1 cellular context compared by ENCODE assay signal in genomic region chr7:82411732-82412131, GRCh38.
TF ChIP-seq lines count a peak whose summit lies in the region.

No MANE protein-coding gene starts in this region.

TF ChIP-seq in WTC11, 78 proteins besides CTCF, POLR2A, EP300 and RAD21 (continued from another document):
- TF ChIP-seq TEAD1 (CRISPR knock-in tag; IDR thresholded peaks at IDR 0.05), result no peak
